In genomic region chr3:53643757-53644156, GRCh38 we compare ENCODE assay signal across 1 cellular context.
TF ChIP-seq lines count a peak whose summit lies in the region.

No MANE protein-coding gene starts in this region.

TF ChIP-seq in IMR-90, 13 proteins besides CTCF, POLR2A, EP300 and RAD21 (continued from another document):
- TF ChIP-seq, protein P1, sequence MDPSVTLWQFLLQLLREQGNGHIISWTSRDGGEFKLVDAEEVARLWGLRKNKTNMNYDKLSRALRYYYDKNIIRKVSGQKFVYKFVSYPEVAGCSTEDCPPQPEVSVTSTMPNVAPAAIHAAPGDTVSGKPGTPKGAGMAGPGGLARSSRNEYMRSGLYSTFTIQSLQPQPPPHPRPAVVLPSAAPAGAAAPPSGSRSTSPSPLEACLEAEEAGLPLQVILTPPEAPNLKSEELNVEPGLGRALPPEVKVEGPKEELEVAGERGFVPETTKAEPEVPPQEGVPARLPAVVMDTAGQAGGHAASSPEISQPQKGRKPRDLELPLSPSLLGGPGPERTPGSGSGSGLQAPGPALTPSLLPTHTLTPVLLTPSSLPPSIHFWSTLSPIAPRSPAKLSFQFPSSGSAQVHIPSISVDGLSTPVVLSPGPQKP (IDR thresholded peaks at IDR 0.05; ENCODE audit: borderline replicate concordance, low read depth, low read length): no peak
TF ChIP-seq in IMR-90: peak in this region for 0.
